In the genomic region with DNA sequence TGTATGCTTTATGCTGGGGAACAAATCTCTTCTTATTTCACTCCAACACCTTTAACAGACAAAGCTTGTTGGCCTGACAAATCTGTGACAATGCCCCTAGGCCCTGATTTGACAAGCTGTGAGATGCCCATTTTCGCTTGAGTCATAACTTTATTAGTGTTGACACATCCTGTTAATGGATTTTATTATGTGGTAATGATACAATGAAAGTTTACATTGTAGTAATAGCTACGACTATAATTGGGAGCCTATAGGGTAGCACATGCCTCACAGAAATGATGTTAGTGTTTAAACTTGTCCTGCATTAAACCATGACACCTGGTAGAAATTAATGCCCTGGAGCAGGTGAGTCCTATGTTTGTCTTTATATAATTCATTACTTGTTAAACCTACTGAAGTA, we compare ENCODE assay signal across 33 cellular contexts. TPM values are rescaled to one million over a fixed set of nuclear protein-coding genes. Genes with fewer than 3 reads are reported as not detected.
DNase-seq lines count a peak whose midpoint lies in the region; ATAC-seq and TF ChIP-seq lines count a peak whose summit lies in the region.
"Had no signal": no experiment of that assay in that cellular context is flagged by ENCODE, and none has a peak within 500 bp of the region (broad histone marks: within the 10 kb centered on the region; RNA-seq: fewer than 3 reads in every experiment).

No MANE protein-coding gene starts in this region.

- no peaks in the 10 kb centered on the region for H3K9me3 Mint-ChIP-seq in activated CD8-positive, alpha-beta memory T cell treated with anti-CD3 and anti-CD28 coated beads, Interleukin-2, amount 10 ng/mL, durations not matched to agents 7 days and 5 days (ENCODE audit: low read depth)
- no peaks in the 10 kb centered on the region for H3K9me3 Mint-ChIP-seq in activated naive CD4-positive, alpha-beta T cell treated with anti-CD3 and anti-CD28 coated beads for 36 hours
- H3K9me3 Mint-ChIP-seq: activated T-helper 1 cell treated with anti-CD3 and anti-CD28 coated beads, Interleukin-12 subunit alpha, Interleukin-12 subunit beta, Interleukin-2, Interleukin-4 antibody, amounts not matched to agents 30 ng/mL and 10 ng/mL and 1 ng/mL, durations not matched to agents 14 hours and 24 hours and 36 hours; CD8-positive, alpha-beta memory T cell had no signal

- TF ChIP-seq CTCF in mucosa of descending colon (IDR thresholded peaks at IDR 0.05), result no peak

- no peak overlapping the region for H3K4me3 ChIP-seq in mucosa of descending colon
- H3K4me3 ChIP-seq: stomach, tibial artery had no signal

- H3K36me3 ChIP-seq in mucosa of descending colon (ENCODE audit: low read depth), result no peaks in the 10 kb centered on the region
- H3K36me3 ChIP-seq: stomach, tibial artery had no signal

- DNase-seq in NCI-H510A treated with DMSO at 0.1 percent for 48 hours (lab: John Stamatoyannopoulos, UW) (peak; percentile 20), NCI-H510A (lab: John Stamatoyannopoulos, UW) (no peak), NCI-H1930 (lab: John Stamatoyannopoulos, UW) (peak; percentile 56 to 76), SW480 (ENCODE audit: low spot score) (peak; percentile 11), mucosa of descending colon (no peak), Ammon's horn (ENCODE audit: low spot score) (no peak)
- no peak for DNase-seq in activated CD8-positive, alpha-beta memory T cell treated with anti-CD3 and anti-CD28 coated beads, Interleukin-2, amount 10 ng/mL, durations not matched to agents 7 days and 5 days
- no peak for DNase-seq in activated naive CD4-positive, alpha-beta T cell treated with anti-CD3 and anti-CD28 coated beads for 36 hours
- DNase-seq: activated CD8-positive, alpha-beta memory T cell treated with anti-CD3 and anti-CD28 coated beads, Interleukin-2, amount 50 U/mL, for 4 hours; activated naive CD4-positive, alpha-beta T cell treated with anti-CD3 and anti-CD28 coated beads, Interleukin-2, amount 50 U/mL, for 16 hours; AML-193; amniotic stem cell; CD8-positive, alpha-beta memory T cell; head of caudate nucleus; kidney; natural killer cell; NCI-H1092 treated with DMSO at 0.1 percent for 48 hours; NCI-H2171; NCI-H526 treated with DMSO at 0.1 percent for 48 hours; Right ventricle myocardium superior; stimulated activated CD8-positive, alpha-beta memory T cell treated with anti-CD3 and anti-CD28 coated beads, Interleukin-4, amount 100 ng/mL, for 48 hours; stomach; tibial artery had no signal

- H3K4me1 Mint-ChIP-seq in activated CD8-positive, alpha-beta memory T cell treated with anti-CD3 and anti-CD28 coated beads, Interleukin-2, amount 10 ng/mL, durations not matched to agents 7 days and 5 days, result no peaks in the 10 kb centered on the region
- H3K4me1 Mint-ChIP-seq in activated naive CD4-positive, alpha-beta T cell treated with anti-CD3 and anti-CD28 coated beads for 36 hours (ENCODE audit: low read depth), result no peaks in the 10 kb centered on the region
- H3K4me1 Mint-ChIP-seq: CD8-positive, alpha-beta memory T cell; natural killer cell had no signal

- ATAC-seq in mucosa of descending colon, result peak; percentile 48
- ATAC-seq in activated CD8-positive, alpha-beta memory T cell treated with anti-CD3 and anti-CD28 coated beads, Interleukin-2, amount 10 ng/mL, durations not matched to agents 7 days and 5 days, result no peak
- ATAC-seq: natural killer cell, WTC11 had no signal

- H3K4me3 Mint-ChIP-seq in activated CD8-positive, alpha-beta memory T cell treated with anti-CD3 and anti-CD28 coated beads, Interleukin-2, amount 10 ng/mL, durations not matched to agents 7 days and 5 days, result no peak overlapping the region
- H3K4me3 Mint-ChIP-seq in activated naive CD4-positive, alpha-beta T cell treated with anti-CD3 and anti-CD28 coated beads for 36 hours, result no peak overlapping the region
- H3K4me3 Mint-ChIP-seq: activated T-helper 1 cell treated with anti-CD3 and anti-CD28 coated beads, Interleukin-12 subunit alpha, Interleukin-12 subunit beta, Interleukin-2, Interleukin-4 antibody, amounts not matched to agents 30 ng/mL and 10 ng/mL and 1 ng/mL, durations not matched to agents 14 hours and 24 hours and 36 hours; CD8-positive, alpha-beta memory T cell; natural killer cell; WTC11 had no signal

- H3K27ac Mint-ChIP-seq in activated CD8-positive, alpha-beta memory T cell treated with anti-CD3 and anti-CD28 coated beads, Interleukin-2, amount 10 ng/mL, durations not matched to agents 7 days and 5 days, result no peak overlapping the region
- no peak overlapping the region for H3K27ac Mint-ChIP-seq in activated naive CD4-positive, alpha-beta T cell treated with anti-CD3 and anti-CD28 coated beads for 36 hours
- H3K27ac Mint-ChIP-seq: activated T-helper 1 cell treated with anti-CD3 and anti-CD28 coated beads, Interleukin-12 subunit alpha, Interleukin-12 subunit beta, Interleukin-2, Interleukin-4 antibody, amounts not matched to agents 30 ng/mL and 10 ng/mL and 1 ng/mL, durations not matched to agents 14 hours and 24 hours and 36 hours; CD8-positive, alpha-beta memory T cell; natural killer cell; WTC11 had no signal

- intact Hi-C loops in mucosa of descending colon (cut with DNase I, micrococcal nuclease), result no loop called here
- intact Hi-C loops in activated naive CD4-positive, alpha-beta T cell treated with anti-CD3 and anti-CD28 coated beads for 36 hours (cut with micrococcal nuclease), result no loop called here

- H3K36me3 Mint-ChIP-seq in activated CD8-positive, alpha-beta memory T cell treated with anti-CD3 and anti-CD28 coated beads, Interleukin-2, amount 10 ng/mL, durations not matched to agents 7 days and 5 days, result no peaks in the 10 kb centered on the region
- no peaks in the 10 kb centered on the region for H3K36me3 Mint-ChIP-seq in activated naive CD4-positive, alpha-beta T cell treated with anti-CD3 and anti-CD28 coated beads for 36 hours (ENCODE audit: low read depth)
- H3K36me3 Mint-ChIP-seq: CD8-positive, alpha-beta memory T cell; natural killer cell; WTC11 had no signal

- H3K27me3 Mint-ChIP-seq in activated CD8-positive, alpha-beta memory T cell treated with anti-CD3 and anti-CD28 coated beads, Interleukin-2, amount 10 ng/mL, durations not matched to agents 7 days and 5 days, result peaks cover 17% of the 10 kb centered on the region
- H3K27me3 Mint-ChIP-seq in activated naive CD4-positive, alpha-beta T cell treated with anti-CD3 and anti-CD28 coated beads for 36 hours (ENCODE audit: low read depth), result peaks cover 5% of the 10 kb centered on the region

- no peaks in the 10 kb centered on the region for H3K4me1 ChIP-seq in mucosa of descending colon (ENCODE audit: low read depth)
- H3K4me1 ChIP-seq: tibial artery had no signal

- CTCF ChIA-PET in activated CD8-positive, alpha-beta memory T cell treated with anti-CD3 and anti-CD28 coated beads, Interleukin-2, amount 10 ng/mL, durations not matched to agents 7 days and 5 days (lab: Charles Lee), result no interaction called here
- CTCF ChIA-PET in activated naive CD4-positive, alpha-beta T cell treated with anti-CD3 and anti-CD28 coated beads for 36 hours (lab: Charles Lee), result no interaction called here

- H3K9me3 ChIP-seq in mucosa of descending colon, result no peaks in the 10 kb centered on the region
- H3K9me3 ChIP-seq: stomach, tibial artery had no signal

RNA-seq across cellular contexts. Expression of a gene that starts 3.3 kb away (rescaled TPM):
- total RNA-seq in mucosa of descending colon, result under 1 TPM in 1 of 3 donors, not detected in 2; 0.16 TPM
- under 1 TPM in 1 of 2 experiments, not detected in 1; 0.33 TPM for total RNA-seq in activated CD8-positive, alpha-beta memory T cell treated with anti-CD3 and anti-CD28 coated beads, Interleukin-2, amount 10 ng/mL, durations not matched to agents 7 days and 5 days
- total RNA-seq in activated naive CD4-positive, alpha-beta T cell treated with anti-CD3 and anti-CD28 coated beads for 36 hours, result not detected
- total RNA-seq: activated T-helper 1 cell treated with anti-CD3 and anti-CD28 coated beads, Interleukin-12 subunit alpha, Interleukin-12 subunit beta, Interleukin-2, Interleukin-4 antibody, amounts not matched to agents 30 ng/mL and 10 ng/mL and 1 ng/mL, durations not matched to agents 14 hours and 24 hours and 36 hours; CD8-positive, alpha-beta memory T cell; kidney; LHCN-M2; lower leg skin; natural killer cell; OCI-LY7; omental fat pad; Right ventricle myocardium superior; skeletal muscle tissue; WTC11 had no signal

RNA-seq across cellular contexts. Expression of a gene that starts 14.2 kb away (rescaled TPM):
- total RNA-seq in mucosa of descending colon, result under 1 TPM; 0.20 to 0.67 (median 0.47) TPM
- not detected for total RNA-seq in activated CD8-positive, alpha-beta memory T cell treated with anti-CD3 and anti-CD28 coated beads, Interleukin-2, amount 10 ng/mL, durations not matched to agents 7 days and 5 days
- total RNA-seq in activated naive CD4-positive, alpha-beta T cell treated with anti-CD3 and anti-CD28 coated beads for 36 hours, result not detected
- total RNA-seq: activated T-helper 1 cell treated with anti-CD3 and anti-CD28 coated beads, Interleukin-12 subunit alpha, Interleukin-12 subunit beta, Interleukin-2, Interleukin-4 antibody, amounts not matched to agents 30 ng/mL and 10 ng/mL and 1 ng/mL, durations not matched to agents 14 hours and 24 hours and 36 hours; CD8-positive, alpha-beta memory T cell; H1; lower leg skin; natural killer cell; OCI-LY7; omental fat pad; Right ventricle myocardium superior; WTC11 had no signal

RNA-seq across cellular contexts. Expression of a gene that starts 59.0 kb away (rescaled TPM):
- total RNA-seq in mucosa of descending colon, result not detected
- total RNA-seq in activated CD8-positive, alpha-beta memory T cell treated with anti-CD3 and anti-CD28 coated beads, Interleukin-2, amount 10 ng/mL, durations not matched to agents 7 days and 5 days, result not detected
- total RNA-seq in activated naive CD4-positive, alpha-beta T cell treated with anti-CD3 and anti-CD28 coated beads for 36 hours, result not detected
- total RNA-seq: activated T-helper 1 cell treated with anti-CD3 and anti-CD28 coated beads, Interleukin-12 subunit alpha, Interleukin-12 subunit beta, Interleukin-2, Interleukin-4 antibody, amounts not matched to agents 30 ng/mL and 10 ng/mL and 1 ng/mL, durations not matched to agents 14 hours and 24 hours and 36 hours; CD8-positive, alpha-beta memory T cell; epithelial cell of proximal tubule; H1; LHCN-M2; OCI-LY7; renal cortical epithelial cell; Right ventricle myocardium superior; WTC11 had no signal

RNA-seq across cellular contexts. Expression of a gene that starts 59.7 kb away (rescaled TPM):
- 1 to 10 TPM in 1 of 3 donors, under 1 TPM in 1, not detected in 1; 0.47 to 1.3 TPM for total RNA-seq in mucosa of descending colon
- not detected for total RNA-seq in activated CD8-positive, alpha-beta memory T cell treated with anti-CD3 and anti-CD28 coated beads, Interleukin-2, amount 10 ng/mL, durations not matched to agents 7 days and 5 days
- not detected for total RNA-seq in activated naive CD4-positive, alpha-beta T cell treated with anti-CD3 and anti-CD28 coated beads for 36 hours
- total RNA-seq: activated T-helper 1 cell treated with anti-CD3 and anti-CD28 coated beads, Interleukin-12 subunit alpha, Interleukin-12 subunit beta, Interleukin-2, Interleukin-4 antibody, amounts not matched to agents 30 ng/mL and 10 ng/mL and 1 ng/mL, durations not matched to agents 14 hours and 24 hours and 36 hours; CD8-positive, alpha-beta memory T cell; epithelial cell of proximal tubule; H1; natural killer cell; OCI-LY7; omental fat pad; renal cortical epithelial cell; Right ventricle myocardium superior; skeletal muscle tissue; WTC11 had no signal

Comparison
In these comparisons a context has a peak if more than half of its experiments do, and no peak if none do; other contexts are left out.
1. DNase-seq: peak in NCI-H510A treated with DMSO at 0.1 percent for 48 hours (single experiment), NCI-H1930 (2 of 2) and SW480 (single experiment); none in NCI-H510A (single experiment), mucosa of descending colon (0 of 3), Ammon's horn (single experiment), activated CD8-positive, alpha-beta memory T cell treated with anti-CD3 and anti-CD28 coated beads, Interleukin-2, amount 10 ng/mL, durations not matched to agents 7 days and 5 days (single experiment) and activated naive CD4-positive, alpha-beta T cell treated with anti-CD3 and anti-CD28 coated beads for 36 hours (single experiment).